In genomic region chr6:34154668-34155447, GRCh38 we compare ENCODE assay signal across 8 cellular contexts.
A peak's percentile ranks its signal among the peaks of the same experiment; 100 is the strongest.
DNase-seq lines count a peak whose midpoint lies in the region; ATAC-seq and TF ChIP-seq lines count a peak whose summit lies in the region.

No MANE protein-coding gene starts in this region.

- peaks cover 35% of the 10 kb centered on the region for H3K27me3 ChIP-seq in iPS-15b (ENCODE audit: control insufficient read depth, insufficient read depth, low read length)

- H3K36me3 ChIP-seq in iPS-15b (ENCODE audit: control insufficient read depth, insufficient read depth, low read length) = no peaks in the 10 kb centered on the region

- H3K4me1 ChIP-seq in iPS-15b (ENCODE audit: control insufficient read depth, insufficient read depth, low read length) = peaks cover 13% of the 10 kb centered on the region

- H3K9me3 ChIP-seq in iPS-15b (ENCODE audit: control insufficient read depth, insufficient read depth, low read length) = no peaks in the 10 kb centered on the region

- peak; percentile 34 for DNase-seq in DMS114 treated with DMSO at 0.1 percent for 48 hours (lab: John Stamatoyannopoulos, UW; ENCODE audit: unreplicated experiment)
- DNase-seq in HuH-7.5 (ENCODE audit: low spot score) = peak; percentile 74
- DNase-seq in T-helper 2 cell treated with Interferon-gamma antibody and Interleukin-4, amounts not matched to agents 5 μg/mL and 100 μg/mL, for 36 hours (ENCODE audit: low spot score) = peak; percentile 32
- DNase-seq in astrocyte of the cerebellum (ENCODE audit: low read depth) = no peak
- DNase-seq in stimulated activated CD4-positive, alpha-beta T cell treated with anti-CD3 and anti-CD28 coated beads, Interleukin-12 subunit alpha, Interleukin-12 subunit beta, amount 100 ng/mL, for 48 hours (ENCODE audit: low read depth in 2 of 3, low spot score in 1 of 3) = peak; percentile 42 to 71 (median 53)
- no peak for DNase-seq in amniotic stem cell (lab: John Stamatoyannopoulos, UW)

- TF ChIP-seq CTCF in astrocyte of the cerebellum (IDR thresholded peaks at IDR 0.05; ENCODE audit: low read depth, low read length, missing control alignments) = peak; percentile 97

- no peaks in the 10 kb centered on the region for H3K4me1 Mint-ChIP-seq in T-helper 2 cell treated with Interferon-gamma antibody and Interleukin-4, amounts not matched to agents 5 μg/mL and 100 μg/mL, for 36 hours (ENCODE audit: low read depth)

- H3K36me3 Mint-ChIP-seq in T-helper 2 cell treated with Interferon-gamma antibody and Interleukin-4, amounts not matched to agents 5 μg/mL and 100 μg/mL, for 36 hours (ENCODE audit: low read depth) = no peaks in the 10 kb centered on the region

- peaks cover 4% of the 10 kb centered on the region for H3K9me3 Mint-ChIP-seq in T-helper 2 cell treated with Interferon-gamma antibody and Interleukin-4, amounts not matched to agents 5 μg/mL and 100 μg/mL, for 36 hours

- no peak for ATAC-seq in GM18520 (IDR thresholded peaks at IDR 0.05; ENCODE audit: unreplicated experiment)

- peaks cover 61% of the 10 kb centered on the region for H3K27me3 Mint-ChIP-seq in T-helper 2 cell treated with Interferon-gamma antibody and Interleukin-4, amounts not matched to agents 5 μg/mL and 100 μg/mL, for 36 hours (ENCODE audit: low read depth)

- H3K4me3 Mint-ChIP-seq in T-helper 2 cell treated with Interferon-gamma antibody and Interleukin-4, amounts not matched to agents 5 μg/mL and 100 μg/mL, for 36 hours = no peak overlapping the region

- no peak overlapping the region for H3K27ac Mint-ChIP-seq in T-helper 2 cell treated with Interferon-gamma antibody and Interleukin-4, amounts not matched to agents 5 μg/mL and 100 μg/mL, for 36 hours

- no peak overlapping the region for H3K9ac ChIP-seq in iPS-15b (ENCODE audit: low read depth, low read length)

- peak overlapping the region; percentile 18 for H3K4me3 ChIP-seq in astrocyte of the cerebellum (ENCODE audit: low read depth, low read length)
- peak overlapping the region; percentile 45 for H3K4me3 ChIP-seq in iPS-15b (ENCODE audit: low read depth, low read length)

- in situ Hi-C loops in astrocyte of the cerebellum (cut with HindIII; ENCODE audit: low sequenced_read_pairs) = no loop called here

Comparison
In these comparisons a context has a peak if more than half of its experiments do, and no peak if none do; other contexts are left out.
1. DNase-seq: peak in DMS114 treated with DMSO at 0.1 percent for 48 hours (single experiment), HuH-7.5 (single experiment), T-helper 2 cell treated with Interferon-gamma antibody and Interleukin-4, amounts not matched to agents 5 μg/mL and 100 μg/mL, for 36 hours (single experiment) and stimulated activated CD4-positive, alpha-beta T cell treated with anti-CD3 and anti-CD28 coated beads, Interleukin-12 subunit alpha, Interleukin-12 subunit beta, amount 100 ng/mL, for 48 hours (3 of 3); none in astrocyte of the cerebellum (single experiment) and amniotic stem cell (single experiment).